22 cellular contexts compared by ENCODE assay signal in genomic region chr3:90132220-90132619, GRCh38.
A peak's percentile ranks its signal among the peaks of the same experiment; 100 is the strongest.
DNase-seq lines count a peak whose midpoint lies in the region; ATAC-seq and TF ChIP-seq lines count a peak whose summit lies in the region.
"Had no signal": no experiment of that assay in that cellular context is flagged by ENCODE, and none has a peak within 500 bp of the region (broad histone marks: within the 10 kb centered on the region; RNA-seq: fewer than 3 reads in every experiment).

No MANE protein-coding gene starts in this region.

- H3K36me3 ChIP-seq in smooth muscle cell (ENCODE audit: low read depth), result no peaks in the 10 kb centered on the region
- no peaks in the 10 kb centered on the region for H3K36me3 ChIP-seq in PC-3 (ENCODE audit: low read depth, low read length)
- H3K36me3 ChIP-seq: MG63, Peyer's patch had no signal

- TF ChIP-seq CTCF in astrocyte of the spinal cord (IDR thresholded peaks at IDR 0.05; ENCODE audit: low read depth, low read length) (no peak), smooth muscle cell (IDR thresholded peaks at IDR 0.05; ENCODE audit: borderline replicate concordance, insufficient read depth, poor library complexity, severe bottlenecking) (no peak), PC-3 (conservative IDR thresholded peaks at IDR 0.05; ENCODE audit: low read depth, low read length) (no peak)

- H3F3A ChIP-seq in smooth muscle cell (ENCODE audit: low read depth), result peaks cover 3% of the 10 kb centered on the region
- no peaks in the 10 kb centered on the region for H3F3A ChIP-seq in PC-3 (ENCODE audit: low read length, unreplicated experiment)

- peak overlapping the region; percentile 67 for H3K4me2 ChIP-seq in smooth muscle cell
- no peak overlapping the region for H3K4me2 ChIP-seq in PC-3 (ENCODE audit: low read length)

- H3K79me2 ChIP-seq in smooth muscle cell (ENCODE audit: low read depth) (no peaks in the 10 kb centered on the region), PC-3 (ENCODE audit: low read length) (no peaks in the 10 kb centered on the region)

- H3K9ac ChIP-seq in smooth muscle cell (ENCODE audit: low read depth) (no peak overlapping the region), PC-3 (ENCODE audit: low read length) (no peak overlapping the region)

- H3K27me3 ChIP-seq in smooth muscle cell (ENCODE audit: low read depth), result no peaks in the 10 kb centered on the region
- H3K27me3 ChIP-seq in PC-3 (ENCODE audit: low read length), result no peaks in the 10 kb centered on the region
- H3K27me3 ChIP-seq: MG63, Peyer's patch had no signal

- ATAC-seq in PC-3, result no peak
- no peak for ATAC-seq in HG02623 (IDR thresholded peaks at IDR 0.05; ENCODE audit: unreplicated experiment)

- H4K20me1 ChIP-seq in smooth muscle cell (ENCODE audit: low read depth) (no peaks in the 10 kb centered on the region), PC-3 (ENCODE audit: low read length) (no peaks in the 10 kb centered on the region)

- no peak overlapping the region for H2AFZ ChIP-seq in smooth muscle cell (ENCODE audit: low read depth)
- no peak overlapping the region for H2AFZ ChIP-seq in PC-3 (ENCODE audit: low read length)

- in situ Hi-C loops in Caki2 (cut with HindIII; ENCODE audit: low pct_unique_long_range_greater_than_20kb, low sequenced_read_pairs), result no loop called here
- in situ Hi-C loops in astrocyte of the spinal cord (cut with HindIII; ENCODE audit: low sequenced_read_pairs), result no loop called here

- no TSS peak for BruUV-seq in PC-3 (replicated peaks; lab: Mats Ljungman, UMichigan)

- intact Hi-C loops in PC-3 (cut with micrococcal nuclease), result no loop called here

- no peaks in the 10 kb centered on the region for H3K9me2 ChIP-seq in PC-3 (replicated peaks; ENCODE audit: low read length)

- H3K9me3 ChIP-seq in smooth muscle cell (replicated peaks; ENCODE audit: low read depth) (no peaks in the 10 kb centered on the region), PC-3 (ENCODE audit: low read length) (peaks cover under 1% of the 10 kb centered on the region)
- H3K9me3 ChIP-seq: MG63 had no signal

- WGBS in smooth muscle cell (ENCODE audit: low lambda C conversion rate), result 9% methylated on average over 1 of the region's 1 CpG

- POLR2A ChIA-PET in PC-3 (lab: Charles Lee; ENCODE audit: unreplicated experiment), result interaction anchor here (0.6 kb wide), 1 partner anchor 1958 kb away, joined by 3 read pairs; no protein-coding TSS in a partner anchor

- no peaks in the 10 kb centered on the region for H3K4me1 ChIP-seq in smooth muscle cell (ENCODE audit: low read depth)
- no peaks in the 10 kb centered on the region for H3K4me1 ChIP-seq in PC-3 (ENCODE audit: insufficient read depth, low read length)

- H3K27ac ChIP-seq in smooth muscle cell (ENCODE audit: low read depth) (peak overlapping the region; percentile 11), PC-3 (ENCODE audit: low read length) (no peak overlapping the region)
- H3K27ac ChIP-seq: C4-2B, Peyer's patch had no signal

- CTCF ChIA-PET in PC-3 (lab: Charles Lee), result no interaction called here

- H3K4me3 ChIP-seq in astrocyte of the spinal cord (ENCODE audit: low read depth, low read length) (no peak overlapping the region), smooth muscle cell (no peak overlapping the region), PC-3 (ENCODE audit: low read length) (no peak overlapping the region)
- H3K4me3 ChIP-seq: MG63, Peyer's patch had no signal

- DNase-seq in Caki2 (ENCODE audit: low read depth), result peak; percentile 3
- peak; percentile 26 for DNase-seq in astrocyte of the spinal cord (ENCODE audit: low read depth, low spot score)
- DNase-seq in kidney glomerular epithelial cell (lab: John Stamatoyannopoulos, UW), result peak; percentile 15
- DNase-seq in smooth muscle cell (lab: John Stamatoyannopoulos, UW; ENCODE audit: unreplicated experiment), result no peak
- DNase-seq in PC-3, result no peak
- no peak for DNase-seq in NAMALWA (ENCODE audit: low spot score)
- DNase-seq: 8988T; CD8-positive, alpha-beta memory T cell; EL; GF-D8; GOT3; Kasumi-1; MG63; NCI-H1048; NCI-H1417 treated with DMSO at 0.1 percent for 48 hours; NCI-H187; NCI-H2107; NCI-H510A; NCI-H748 treated with DMSO at 0.1 percent for 48 hours; Peyer's patch had no signal

Comparison
In these comparisons a context has a peak if more than half of its experiments do, and no peak if none do; other contexts are left out.
1. DNase-seq: peak in Caki2 (single experiment), astrocyte of the spinal cord (single experiment) and kidney glomerular epithelial cell (single experiment); none in smooth muscle cell (single experiment), PC-3 (single experiment) and NAMALWA (single experiment).